In the genomic region with DNA sequence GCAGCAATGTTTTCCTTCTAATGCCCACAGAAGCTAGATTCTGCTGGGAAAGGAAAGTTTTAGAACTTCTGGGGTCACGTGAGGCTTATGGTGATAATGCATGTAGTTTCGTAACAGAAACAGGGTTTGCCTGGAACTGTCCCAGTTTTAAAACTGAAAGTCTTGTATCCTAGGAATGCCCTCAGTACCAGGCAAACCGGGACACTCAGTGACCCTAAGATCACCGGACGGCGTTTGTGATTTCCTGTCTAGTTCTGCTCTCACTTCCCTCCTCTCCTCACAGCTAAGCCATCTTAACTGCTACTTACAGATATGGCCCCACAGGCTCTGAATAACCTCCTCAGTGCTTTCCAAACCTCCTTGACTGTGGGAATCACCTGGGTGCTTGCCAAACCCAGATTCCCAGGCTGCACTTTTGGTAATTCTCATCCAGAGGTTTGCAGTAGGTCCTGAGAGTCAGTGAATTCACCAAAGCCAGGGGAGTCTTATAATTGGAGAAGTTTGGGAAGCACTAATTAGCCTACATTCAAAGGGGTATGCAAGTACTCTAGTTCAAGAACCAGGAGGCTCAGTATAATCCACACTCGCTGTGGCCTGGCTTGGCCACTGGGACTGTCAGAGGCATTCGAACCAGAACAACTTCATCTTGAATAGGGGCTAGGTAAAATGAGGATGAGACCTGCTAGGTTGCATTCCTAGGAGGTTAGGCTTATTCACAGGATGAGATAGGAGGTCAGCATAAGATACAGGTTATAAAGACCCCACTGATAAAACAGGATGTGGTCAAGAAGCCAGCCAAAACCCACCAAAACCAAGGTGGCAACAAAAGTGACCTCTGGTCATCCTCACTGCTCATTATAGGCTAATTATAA, we compare ENCODE assay signal across 4 cellular contexts.
TF ChIP-seq lines count a peak whose summit lies in the region.

No MANE protein-coding gene starts in this region.

TF ChIP-seq in liver, 16 proteins besides CTCF, POLR2A, EP300 and RAD21 (continues in another document):
- TF ChIP-seq, protein P1, sequence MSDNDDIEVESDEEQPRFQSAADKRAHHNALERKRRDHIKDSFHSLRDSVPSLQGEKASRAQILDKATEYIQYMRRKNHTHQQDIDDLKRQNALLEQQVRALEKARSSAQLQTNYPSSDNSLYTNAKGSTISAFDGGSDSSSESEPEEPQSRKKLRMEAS (IDR thresholded peaks at IDR 0.05) = peak; percentile 44
- TF ChIP-seq GABPA (IDR thresholded peaks at IDR 0.05 in 1 of 2, conservative IDR thresholded peaks at IDR 0.05 in 1 of 2) (peak in 1 of 2 donors; percentile 17), YY1 (IDR thresholded peaks at IDR 0.05) (peak; percentile 46), RXRA (IDR thresholded peaks at IDR 0.05) (peak; percentile 58 to 64), TAF1 (conservative IDR thresholded peaks at IDR 0.05) (no peak), EGR1 (IDR thresholded peaks at IDR 0.05; ENCODE audit: low read depth in 2 of 2) (no peak), JUND (IDR thresholded peaks at IDR 0.05) (no peak), NR2F2 (IDR thresholded peaks at IDR 0.05) (peak; percentile 91)
- TF ChIP-seq, protein P2, sequence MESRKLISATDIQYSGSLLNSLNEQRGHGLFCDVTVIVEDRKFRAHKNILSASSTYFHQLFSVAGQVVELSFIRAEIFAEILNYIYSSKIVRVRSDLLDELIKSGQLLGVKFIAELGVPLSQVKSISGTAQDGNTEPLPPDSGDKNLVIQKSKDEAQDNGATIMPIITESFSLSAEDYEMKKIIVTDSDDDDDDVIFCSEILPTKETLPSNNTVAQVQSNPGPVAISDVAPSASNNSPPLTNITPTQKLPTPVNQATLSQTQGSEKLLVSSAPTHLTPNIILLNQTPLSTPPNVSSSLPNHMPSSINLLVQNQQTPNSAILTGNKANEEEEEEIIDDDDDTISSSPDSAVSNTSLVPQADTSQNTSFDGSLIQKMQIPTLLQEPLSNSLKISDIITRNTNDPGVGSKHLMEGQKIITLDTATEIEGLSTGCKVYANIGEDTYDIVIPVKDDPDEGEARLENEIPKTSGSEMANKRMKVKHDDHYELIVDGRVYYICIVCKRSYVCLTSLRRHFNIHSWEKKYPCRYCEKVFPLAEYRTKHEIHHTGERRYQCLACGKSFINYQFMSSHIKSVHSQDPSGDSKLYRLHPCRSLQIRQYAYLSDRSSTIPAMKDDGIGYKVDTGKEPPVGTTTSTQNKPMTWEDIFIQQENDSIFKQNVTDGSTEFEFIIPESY (IDR thresholded peaks at IDR 0.05) = no peak

TF ChIP-seq in HepG2, 621 proteins besides CTCF, POLR2A, EP300 and RAD21:
- TF ChIP-seq MIER3 (CRISPR knock-in tag; IDR thresholded peaks at IDR 0.05; ENCODE audit: borderline replicate concordance) (no peak), MYNN (CRISPR knock-in tag; IDR thresholded peaks at IDR 0.05; ENCODE audit: low read depth) (no peak), SUZ12 (IDR thresholded peaks at IDR 0.05; ENCODE audit: low read depth, low read length) (no peak), ZMYM4 (CRISPR knock-in tag; IDR thresholded peaks at IDR 0.05) (no peak), ZNF329 (CRISPR knock-in tag; IDR thresholded peaks at IDR 0.05; ENCODE audit: low read depth) (no peak), ZNF619 (CRISPR knock-in tag; IDR thresholded peaks at IDR 0.05) (no peak), FLYWCH1 (CRISPR knock-in tag; IDR thresholded peaks at IDR 0.05) (no peak), CAMTA2 (CRISPR knock-in tag; IDR thresholded peaks at IDR 0.05; ENCODE audit: borderline replicate concordance) (no peak), YEATS4 (CRISPR knock-in tag; IDR thresholded peaks at IDR 0.05; ENCODE audit: borderline replicate concordance) (no peak), KLF15 (CRISPR knock-in tag; IDR thresholded peaks at IDR 0.05; ENCODE audit: borderline replicate concordance) (no peak), ZSCAN9 (CRISPR knock-in tag; IDR thresholded peaks at IDR 0.05; ENCODE audit: borderline replicate concordance) (no peak), ZNF761 (CRISPR knock-in tag; conservative IDR thresholded peaks at IDR 0.05) (no peak), FIP1L1 (IDR thresholded peaks at IDR 0.05; ENCODE audit: borderline replicate concordance, insufficient read depth, low read depth, low read length) (no peak), ZNF567 (CRISPR knock-in tag; IDR thresholded peaks at IDR 0.05; ENCODE audit: borderline replicate concordance) (no peak), MYC (CRISPR knock-in tag; IDR thresholded peaks at IDR 0.05; ENCODE audit: borderline replicate concordance) (no peak)
- TF ChIP-seq, protein P3, sequence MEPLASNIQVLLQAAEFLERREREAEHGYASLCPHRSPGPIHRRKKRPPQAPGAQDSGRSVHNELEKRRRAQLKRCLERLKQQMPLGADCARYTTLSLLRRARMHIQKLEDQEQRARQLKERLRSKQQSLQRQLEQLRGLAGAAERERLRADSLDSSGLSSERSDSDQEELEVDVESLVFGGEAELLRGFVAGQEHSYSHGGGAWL (CRISPR knock-in tag; IDR thresholded peaks at IDR 0.05) = no peak
- TF ChIP-seq, protein P4, sequence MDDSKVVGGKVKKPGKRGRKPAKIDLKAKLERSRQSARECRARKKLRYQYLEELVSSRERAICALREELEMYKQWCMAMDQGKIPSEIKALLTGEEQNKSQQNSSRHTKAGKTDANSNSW (CRISPR knock-in tag; IDR thresholded peaks at IDR 0.05; ENCODE audit: borderline replicate concordance) = no peak
- TF ChIP-seq, protein P5, sequence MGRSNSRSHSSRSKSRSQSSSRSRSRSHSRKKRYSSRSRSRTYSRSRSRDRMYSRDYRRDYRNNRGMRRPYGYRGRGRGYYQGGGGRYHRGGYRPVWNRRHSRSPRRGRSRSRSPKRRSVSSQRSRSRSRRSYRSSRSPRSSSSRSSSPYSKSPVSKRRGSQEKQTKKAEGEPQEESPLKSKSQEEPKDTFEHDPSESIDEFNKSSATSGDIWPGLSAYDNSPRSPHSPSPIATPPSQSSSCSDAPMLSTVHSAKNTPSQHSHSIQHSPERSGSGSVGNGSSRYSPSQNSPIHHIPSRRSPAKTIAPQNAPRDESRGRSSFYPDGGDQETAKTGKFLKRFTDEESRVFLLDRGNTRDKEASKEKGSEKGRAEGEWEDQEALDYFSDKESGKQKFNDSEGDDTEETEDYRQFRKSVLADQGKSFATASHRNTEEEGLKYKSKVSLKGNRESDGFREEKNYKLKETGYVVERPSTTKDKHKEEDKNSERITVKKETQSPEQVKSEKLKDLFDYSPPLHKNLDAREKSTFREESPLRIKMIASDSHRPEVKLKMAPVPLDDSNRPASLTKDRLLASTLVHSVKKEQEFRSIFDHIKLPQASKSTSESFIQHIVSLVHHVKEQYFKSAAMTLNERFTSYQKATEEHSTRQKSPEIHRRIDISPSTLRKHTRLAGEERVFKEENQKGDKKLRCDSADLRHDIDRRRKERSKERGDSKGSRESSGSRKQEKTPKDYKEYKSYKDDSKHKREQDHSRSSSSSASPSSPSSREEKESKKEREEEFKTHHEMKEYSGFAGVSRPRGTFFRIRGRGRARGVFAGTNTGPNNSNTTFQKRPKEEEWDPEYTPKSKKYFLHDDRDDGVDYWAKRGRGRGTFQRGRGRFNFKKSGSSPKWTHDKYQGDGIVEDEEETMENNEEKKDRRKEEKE (IDR thresholded peaks at IDR 0.05) = no peak

TF ChIP-seq in endothelial cell of umbilical vein, 7 proteins besides CTCF, POLR2A, EP300 and RAD21:
- no peak for TF ChIP-seq GATA2 (IDR thresholded peaks at IDR 0.05; ENCODE audit: insufficient read depth, insufficient read length, low read depth, low read length)
- TF ChIP-seq, protein P1 (IDR thresholded peaks at IDR 0.05; ENCODE audit: insufficient read depth, insufficient read length) = peak; percentile 36

TF ChIP-seq in HEK293T, 16 proteins besides CTCF, POLR2A, EP300 and RAD21:
- TF ChIP-seq SUZ12 (IDR thresholded peaks at IDR 0.05) = no peak
- no peak for TF ChIP-seq FOXA1 (IDR thresholded peaks at IDR 0.05)
- no peak for TF ChIP-seq ZNF384 (IDR thresholded peaks at IDR 0.05)
- TF ChIP-seq, protein P6, sequence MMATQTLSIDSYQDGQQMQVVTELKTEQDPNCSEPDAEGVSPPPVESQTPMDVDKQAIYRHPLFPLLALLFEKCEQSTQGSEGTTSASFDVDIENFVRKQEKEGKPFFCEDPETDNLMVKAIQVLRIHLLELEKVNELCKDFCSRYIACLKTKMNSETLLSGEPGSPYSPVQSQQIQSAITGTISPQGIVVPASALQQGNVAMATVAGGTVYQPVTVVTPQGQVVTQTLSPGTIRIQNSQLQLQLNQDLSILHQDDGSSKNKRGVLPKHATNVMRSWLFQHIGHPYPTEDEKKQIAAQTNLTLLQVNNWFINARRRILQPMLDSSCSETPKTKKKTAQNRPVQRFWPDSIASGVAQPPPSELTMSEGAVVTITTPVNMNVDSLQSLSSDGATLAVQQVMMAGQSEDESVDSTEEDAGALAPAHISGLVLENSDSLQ (IDR thresholded peaks at IDR 0.05) = no peak
- TF ChIP-seq FOXK2 (IDR thresholded peaks at IDR 0.05) = no peak
- no peak for TF ChIP-seq NFRKB (IDR thresholded peaks at IDR 0.05)
- no peak for TF ChIP-seq SP1 (IDR thresholded peaks at IDR 0.05)
- TF ChIP-seq CTBP1 (IDR thresholded peaks at IDR 0.05; ENCODE audit: borderline replicate concordance) = no peak
- no peak for TF ChIP-seq ARNT (IDR thresholded peaks at IDR 0.05)
- no peak for TF ChIP-seq ELF4 (IDR thresholded peaks at IDR 0.05)
- no peak for TF ChIP-seq TARDBP (IDR thresholded peaks at IDR 0.05)
- no peak for TF ChIP-seq FOXM1 (IDR thresholded peaks at IDR 0.05; ENCODE audit: borderline replicate concordance)
